8 cellular contexts compared by ENCODE assay signal in the genomic region with DNA sequence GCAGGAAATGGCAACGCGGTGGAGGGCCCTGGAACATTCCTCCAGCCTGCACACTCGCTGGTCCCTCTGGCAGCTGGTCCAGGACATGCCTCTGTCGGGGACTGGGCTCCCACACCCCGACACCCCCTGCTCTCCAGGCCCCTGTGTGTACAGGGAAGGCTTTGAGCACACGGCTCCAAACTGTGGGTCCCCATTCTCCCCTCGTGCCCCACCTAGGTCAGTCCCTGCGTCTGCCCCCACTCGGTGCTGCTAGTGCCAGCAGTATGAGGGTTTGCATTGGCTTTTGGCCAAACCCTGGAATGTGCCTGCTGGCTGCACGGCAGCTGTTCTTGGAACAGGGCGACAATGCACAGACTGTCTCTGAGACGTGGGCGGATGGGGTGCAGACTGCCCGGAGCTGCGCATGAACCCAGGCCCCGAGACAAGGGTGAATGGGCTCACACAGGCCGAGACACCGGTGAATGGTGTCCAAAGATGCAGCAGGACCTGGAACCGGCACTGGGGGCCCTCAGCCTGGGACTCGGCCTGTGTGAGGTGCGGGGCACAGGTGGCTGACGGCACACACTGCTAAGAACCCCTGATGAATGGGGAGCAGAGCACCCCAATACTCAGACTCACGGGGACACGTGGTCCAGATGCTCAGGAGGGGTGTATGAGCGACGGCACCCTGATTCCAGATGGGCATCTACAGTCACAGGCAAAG. TPM values are rescaled to one million over a fixed set of nuclear protein-coding genes. Genes with fewer than 3 reads are reported as not detected.
DNase-seq lines count a peak whose midpoint lies in the region; ATAC-seq and TF ChIP-seq lines count a peak whose summit lies in the region.

No MANE protein-coding gene starts in this region.

- no peaks in the 10 kb centered on the region for H4K20me1 ChIP-seq in smooth muscle cell (ENCODE audit: low read depth)

- peaks cover 64% of the 10 kb centered on the region for H3K4me1 ChIP-seq in SJCRH30
- H3K4me1 ChIP-seq in smooth muscle cell (ENCODE audit: low read depth) = no peaks in the 10 kb centered on the region
- no peaks in the 10 kb centered on the region for H3K4me1 ChIP-seq in HAP-1

- H3K27ac Mint-ChIP-seq in HFFc6 = no peak overlapping the region

- H3K27ac ChIP-seq in SJCRH30 = peak overlapping the region; percentile 98
- peak overlapping the region; percentile 30 for H3K27ac ChIP-seq in smooth muscle cell (ENCODE audit: low read depth)

- peak; percentile 61 for DNase-seq in HFFc6
- peak; percentile 99 for DNase-seq in SJCRH30
- peak; percentile 93 for DNase-seq in glomerular visceral epithelial cell (ENCODE audit: extremely low spot score)
- peak; percentile 64 for DNase-seq in smooth muscle cell (lab: John Stamatoyannopoulos, UW; ENCODE audit: unreplicated experiment)
- DNase-seq in GF-D8 (lab: John Stamatoyannopoulos, UW) = no peak
- no peak for DNase-seq in HAP-1 (ENCODE audit: low spot score in 2 of 2)
- DNase-seq in SIG-M5 (lab: John Stamatoyannopoulos, UW) = no peak

- H3K9ac ChIP-seq in smooth muscle cell (ENCODE audit: low read depth) = no peak overlapping the region

- no peaks in the 10 kb centered on the region for H3K79me2 ChIP-seq in smooth muscle cell (ENCODE audit: low read depth)

- no peaks in the 10 kb centered on the region for H3K9me3 Mint-ChIP-seq in HFFc6

- 44% methylated on average over 25 of the region's 26 CpGs for WGBS in smooth muscle cell (ENCODE audit: low lambda C conversion rate)

- TF ChIP-seq CTCF in HFFc6 (IDR thresholded peaks at IDR 0.05) (no peak), smooth muscle cell (IDR thresholded peaks at IDR 0.05; ENCODE audit: borderline replicate concordance, insufficient read depth, poor library complexity, severe bottlenecking) (no peak)

- no peak overlapping the region for H2AFZ ChIP-seq in smooth muscle cell (ENCODE audit: low read depth)

- H3K4me3 ChIP-seq in SJCRH30 (peak overlapping the region; percentile 6), smooth muscle cell (no peak overlapping the region), HAP-1 (no peak overlapping the region)

- H3K36me3 ChIP-seq in SJCRH30 = no peaks in the 10 kb centered on the region
- no peaks in the 10 kb centered on the region for H3K36me3 ChIP-seq in smooth muscle cell (ENCODE audit: low read depth)
- no peaks in the 10 kb centered on the region for H3K36me3 ChIP-seq in HAP-1 (replicated peaks)

- H3K4me1 Mint-ChIP-seq in HFFc6 (ENCODE audit: low read depth) = peaks cover 17% of the 10 kb centered on the region

- ATAC-seq in GM21367 (IDR thresholded peaks at IDR 0.05; ENCODE audit: unreplicated experiment) = no peak

- H3K4me3 Mint-ChIP-seq in HFFc6 = no peak overlapping the region

- H3K27me3 Mint-ChIP-seq in HFFc6 (ENCODE audit: insufficient read depth) = peaks cover 10% of the 10 kb centered on the region

- H3K4me2 ChIP-seq in smooth muscle cell = peak overlapping the region; percentile 38

- H3K36me3 Mint-ChIP-seq in HFFc6 (ENCODE audit: low read depth) = no peaks in the 10 kb centered on the region

- H3K27me3 ChIP-seq in SJCRH30 (no peaks in the 10 kb centered on the region), smooth muscle cell (ENCODE audit: low read depth) (no peaks in the 10 kb centered on the region), HAP-1 (ENCODE audit: low read depth) (no peaks in the 10 kb centered on the region)

- H3F3A ChIP-seq in smooth muscle cell (ENCODE audit: low read depth) = no peaks in the 10 kb centered on the region

- no peaks in the 10 kb centered on the region for H3K9me3 ChIP-seq in SJCRH30 (replicated peaks)
- H3K9me3 ChIP-seq in smooth muscle cell (replicated peaks; ENCODE audit: low read depth) = no peaks in the 10 kb centered on the region
- H3K9me3 ChIP-seq in HAP-1 = no peaks in the 10 kb centered on the region

- in situ Hi-C loops in HAP-1 (cut with MboI; ENCODE audit: low sequenced_read_pairs) = no loop called here

RNA-seq across cellular contexts. Expression of gene SYT8, which starts 7.5 kb away (rescaled TPM):
- not detected for total RNA-seq in HFFc6 (2021; fragmentation: NEBNext Ultra II Directional; extraction: Animal tissue kit (Norgen Biotek cat#: 25700))
- total RNA-seq in SJCRH30 (2014; rRNA removed; shearing (Covaris generic)) = 1.7 and 2.7 TPM in 2 replicates
- total RNA-seq in smooth muscle cell = 0.13 TPM in 1 of 2 replicates, not detected in the other
- polyA plus RNA-seq in smooth muscle cell = 1.4 and 2.0 TPM in 2 replicates

RNA-seq across cellular contexts. Expression of gene TNNI2, which starts 11.5 kb away (rescaled TPM):
- total RNA-seq in HFFc6 (2021; fragmentation: NEBNext Ultra II Directional; extraction: Animal tissue kit (Norgen Biotek cat#: 25700)) = not detected
- 20.2 and 20.5 TPM in 2 replicates for total RNA-seq in SJCRH30 (2014; rRNA removed; shearing (Covaris generic))
- total RNA-seq in smooth muscle cell = 0.94 TPM in 1 of 2 replicates, not detected in the other
- polyA plus RNA-seq in smooth muscle cell = 0.74 and 1.2 TPM in 2 replicates

RNA-seq across cellular contexts. Expression of gene LSP1, which starts 25.6 kb away (rescaled TPM):
- 1 to 10 TPM in 1 of 6 experiments, under 1 TPM in 3, not detected in 2; 0.18 to 2.6 (median 0.27) TPM for total RNA-seq in HFFc6 (2021; fragmentation: NEBNext Ultra II Directional; extraction: Animal tissue kit (Norgen Biotek cat#: 25700))
- total RNA-seq in SJCRH30 (2014; rRNA removed; shearing (Covaris generic)) = 15.0 and 15.4 TPM in 2 replicates
- 1.7 and 2.1 TPM in 2 replicates for total RNA-seq in smooth muscle cell
- 8.7 and 13.7 TPM in 2 replicates for polyA plus RNA-seq in smooth muscle cell

Comparison
In these comparisons a context has a peak if more than half of its experiments do, and no peak if none do; other contexts are left out.
1. DNase-seq: peak in HFFc6 (single experiment), SJCRH30 (2 of 2), glomerular visceral epithelial cell (single experiment) and smooth muscle cell (single experiment); none in GF-D8 (single experiment), HAP-1 (0 of 2) and SIG-M5 (single experiment).
2. RNA of gene TNNI2, which starts 11.5 kb away (total RNA-seq): 20.2 to 20.5 TPM in SJCRH30; 0.94 TPM in smooth muscle cell and not detected in HFFc6; every median in the first group is over 10 times any median in the second.